ENCODE assay signal across 8 cellular contexts in the genomic region with DNA sequence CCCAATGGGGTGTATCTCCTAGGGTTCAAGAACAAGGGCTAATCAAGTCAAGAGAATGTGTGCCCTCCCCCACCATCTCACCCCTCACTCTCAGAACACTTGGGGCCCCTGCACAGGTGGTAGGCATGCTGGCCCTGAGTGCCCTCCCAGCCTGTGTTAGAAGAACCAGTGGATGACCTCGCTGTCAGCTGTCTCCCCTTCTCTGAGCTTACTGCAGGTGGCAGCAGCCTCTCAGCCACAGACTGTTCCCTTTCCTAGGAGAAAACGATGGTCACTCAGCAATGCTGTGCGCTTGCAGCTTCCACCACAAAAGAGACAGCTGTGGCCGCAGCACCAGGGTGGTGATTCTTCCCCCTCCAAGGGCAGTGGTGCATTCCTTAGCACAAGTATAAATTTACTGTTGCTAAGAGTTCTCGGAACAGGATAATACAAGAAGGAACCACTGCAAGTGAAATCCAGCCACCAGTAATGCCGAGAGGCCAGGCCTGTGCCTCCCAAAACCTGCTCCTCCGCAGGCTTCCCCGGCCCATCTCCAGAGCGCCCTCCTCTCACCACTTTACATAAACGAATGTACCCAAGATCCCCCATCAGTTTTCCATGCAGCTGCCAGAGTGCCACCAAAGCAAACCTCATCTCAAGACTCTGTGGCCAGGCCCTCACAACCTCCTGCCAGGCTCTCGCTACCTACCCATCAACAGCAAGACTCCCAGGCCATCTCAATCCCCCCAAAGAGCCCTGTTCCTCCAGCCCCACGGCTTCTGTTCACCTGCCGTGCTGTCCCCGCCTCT. TPM values are rescaled to one million over a fixed set of nuclear protein-coding genes. Genes with fewer than 3 reads are reported as not detected.
DNase-seq lines count a peak whose midpoint lies in the region; ATAC-seq and TF ChIP-seq lines count a peak whose summit lies in the region.

No MANE protein-coding gene starts in this region.

- H2AK5ac ChIP-seq in IMR-90 (ENCODE audit: low read depth, low read length) = 0 out of 2 replicates have a peak overlapping the region, but pooled peaks have one; percentile 8

- H2BK120ac ChIP-seq in IMR-90 (ENCODE audit: low read depth, low read length) = peak overlapping the region; percentile 37

- H4K5ac ChIP-seq in IMR-90 (ENCODE audit: low read depth, low read length) = no peak overlapping the region

- peak overlapping the region; percentile 1 for H2AK9ac ChIP-seq in IMR-90 (replicated peaks; ENCODE audit: low read depth, low read length, poor library complexity)

- TF ChIP-seq CTCF in IMR-90 (conservative IDR thresholded peaks at IDR 0.05; ENCODE audit: low read depth, low read length) (peak; percentile 97), Peyer's patch (IDR thresholded peaks at IDR 0.05) (peak in 5 of 6 experiments; percentile 22 to 89 (median 84))

- no peaks in the 10 kb centered on the region for H3K36me3 ChIP-seq in IMR-90 (ENCODE audit: control insufficient read depth, insufficient read depth, low read length)
- no peaks in the 10 kb centered on the region for H3K36me3 ChIP-seq in Peyer's patch

- H4K20me1 ChIP-seq in IMR-90 (ENCODE audit: insufficient read depth, low read length) = no peaks in the 10 kb centered on the region

- H3K27ac ChIP-seq in IMR-90 (ENCODE audit: insufficient read depth, low read length) (no peak overlapping the region), Peyer's patch (peak overlapping the region in 2 of 4 donors; percentile 78 to 85)

- DNase-seq in G401 (ENCODE audit: low spot score) = peak; percentile 82
- peak; percentile 91 for DNase-seq in IMR-90
- peak; percentile 21 to 85 (median 77) for DNase-seq in Peyer's patch
- DNase-seq in anterior cingulate cortex (lab: John Stamatoyannopoulos, UW) = peak in 50 of 58 donors; percentile 41 to 88 (median 70)
- peak; percentile 69 for DNase-seq in left ventricle myocardium superior
- peak; percentile 90 for DNase-seq in pons (ENCODE audit: low spot score)

- in situ Hi-C loops in G401 (cut with HindIII; ENCODE audit: low sequenced_read_pairs) (no loop called here), IMR-90 (cut with MboI; ENCODE audit: low sequenced_read_pairs) (loop anchor here (5.0 kb wide), 1 partner anchor 404 kb away; no protein-coding TSS in a partner anchor)

- H3K23ac ChIP-seq in IMR-90 (ENCODE audit: low read depth, low read length) = no peak overlapping the region

- peak; percentile 62 for TF ChIP-seq POLR2A in IMR-90 (IDR thresholded peaks at IDR 0.05; ENCODE audit: low read depth, low read length)
- peak in 1 of 2 donors; percentile 16 for TF ChIP-seq POLR2A in Peyer's patch (IDR thresholded peaks at IDR 0.05)

- dilution Hi-C loops in IMR-90 (cut with HindIII; ENCODE audit: low sequenced_read_pairs, unreplicated experiment) = no loop called here

- 0% methylated on average over 1 of the region's 14 CpGs; no CpG with 5 or more reads in 1 of the 2 experiments for WGBS in IMR-90 (ENCODE audit: extremely low coverage in 2 of 2, insufficient read length in 1 of 2), 2 experiments

- H3K27me3 ChIP-seq in IMR-90 (ENCODE audit: control insufficient read depth, insufficient read depth, low read length) (no peaks in the 10 kb centered on the region; the same call in 1 of the 2 replicates), Peyer's patch (no peaks in the 10 kb centered on the region)

- no peak overlapping the region for H3K4ac ChIP-seq in IMR-90 (ENCODE audit: low read depth, low read length)

- POLR2A ChIA-PET in IMR-90 (lab: Charles Lee; ENCODE audit: unreplicated experiment) = no interaction called here

- H4K91ac ChIP-seq in IMR-90 (ENCODE audit: insufficient read depth, low read depth, low read length) = peak overlapping the region; percentile 7; the same call in 1 of the 2 replicates

- H3K56ac ChIP-seq in IMR-90 (ENCODE audit: extremely low read depth, insufficient read depth, low read length) = no peak overlapping the region

- intact Hi-C loops in IMR-90 (cut with micrococcal nuclease) (loop anchor here (1.0 to 5.0 kb wide), 5 partner anchors 108 to 405 kb away; partner anchors contain the start of genes SCLY and UBE2F), left ventricle myocardium superior (cut with micrococcal nuclease) (no loop called here)

- no peak overlapping the region for H4K8ac ChIP-seq in IMR-90 (ENCODE audit: low read depth in 2 of 2, low read length in 2 of 2)

- no peak overlapping the region for H3K14ac ChIP-seq in IMR-90 (replicated peaks; ENCODE audit: low read depth, low read length)

- peak; percentile 99 for TF ChIP-seq RAD21 in IMR-90 (IDR thresholded peaks at IDR 0.05; ENCODE audit: low read length)

- H2BK5ac ChIP-seq in IMR-90 (ENCODE audit: low read depth, low read length, poor library complexity, severe bottlenecking) = no peak overlapping the region

- H3K18ac ChIP-seq in IMR-90 (ENCODE audit: low read depth, low read length) = no peak overlapping the region

- CTCF ChIA-PET in IMR-90 (lab: Yijun Ruan, JAX) = interaction anchor here (0.7 to 2.9 kb wide), 10 partner anchors 47 to 407 kb away, joined by 3 to 21 read pairs (median 4); no protein-coding TSS in a partner anchor

- peaks cover 4% of the 10 kb centered on the region; the same call in 1 of the 2 replicates for H3K4me1 ChIP-seq in IMR-90 (ENCODE audit: control insufficient read depth, insufficient read depth, low read length)
- peaks cover 0 to 44% (median 0%) of the 10 kb centered on the region in 4 donors for H3K4me1 ChIP-seq in Peyer's patch

- no peak overlapping the region for H2BK15ac ChIP-seq in IMR-90 (ENCODE audit: low read depth, low read length)

- no peak overlapping the region for H3K9ac ChIP-seq in IMR-90 (ENCODE audit: low read depth, low read length)

- no peak overlapping the region for H3K4me2 ChIP-seq in IMR-90 (ENCODE audit: low read depth, low read length)

- H3K9me3 ChIP-seq in IMR-90 (ENCODE audit: control insufficient read depth, insufficient read depth, low read length) (no peaks in the 10 kb centered on the region), Peyer's patch (no peaks in the 10 kb centered on the region)

- peak overlapping the region; percentile 87 for H2AFZ ChIP-seq in IMR-90 (replicated peaks; ENCODE audit: low read length, poor library complexity)

- H3K4me3 ChIP-seq in IMR-90 (ENCODE audit: insufficient read depth, low read depth, low read length) (no peak overlapping the region), Peyer's patch (peak overlapping the region in 2 of 4 donors; percentile 65 to 68)

- peak; percentile 93 for ATAC-seq in IMR-90 (ENCODE audit: low read depth)
- peak; percentile 78 for ATAC-seq in left ventricle myocardium superior
- no peak for ATAC-seq in GM21737 (IDR thresholded peaks at IDR 0.05; ENCODE audit: unreplicated experiment)
- no peak for ATAC-seq in HG02759 (IDR thresholded peaks at IDR 0.05; ENCODE audit: unreplicated experiment)

- no peaks in the 10 kb centered on the region for H3K9me1 ChIP-seq in IMR-90 (ENCODE audit: insufficient read depth, low read length)

- H3K79me1 ChIP-seq in IMR-90 (ENCODE audit: low read depth in 1 of 2, low read length in 2 of 2) = no peaks in the 10 kb centered on the region; a peak in 1 of 4 replicates

- BruUV-seq in IMR-90 (replicated peaks; lab: Mats Ljungman, UMichigan) = no TSS peak

- no peak overlapping the region for H2BK20ac ChIP-seq in IMR-90 (ENCODE audit: low read depth, low read length)

TF ChIP-seq in IMR-90, 13 proteins besides CTCF, POLR2A, EP300 and RAD21 (continues in another document):
- TF ChIP-seq CHD1 (IDR thresholded peaks at IDR 0.05; ENCODE audit: low read depth, low read length) (no peak), RFX5 (IDR thresholded peaks at IDR 0.05; ENCODE audit: low read depth, low read length) (no peak), MAFK (IDR thresholded peaks at IDR 0.05; ENCODE audit: low read depth, low read length) (no peak), BHLHE40 (IDR thresholded peaks at IDR 0.05; ENCODE audit: low read depth, low read length) (no peak), NFE2L2 (IDR thresholded peaks at IDR 0.05; ENCODE audit: low read depth, low read length) (no peak), ELK1 (IDR thresholded peaks at IDR 0.05; ENCODE audit: borderline replicate concordance, low read depth, low read length) (no peak), MAZ (IDR thresholded peaks at IDR 0.05; ENCODE audit: borderline replicate concordance, low read depth, low read length) (peak; percentile 41; the same call in 1 of the 2 replicates), CEBPB (IDR thresholded peaks at IDR 0.05; ENCODE audit: low read depth, low read length) (no peak), MXI1 (IDR thresholded peaks at IDR 0.05; ENCODE audit: borderline replicate concordance, low read depth, low read length) (peak; percentile 76; the same call in 1 of the 2 replicates), USF2 (IDR thresholded peaks at IDR 0.05; ENCODE audit: low read depth, low read length) (no peak)

RNA-seq across cellular contexts. Expression of gene RAMP1, which starts 0.9 kb away (rescaled TPM):
- total RNA-seq in G401 (2014; rRNA removed; shearing (Covaris generic)) = not detected in 2 replicates
- 15.8 and 19.2 TPM in 2 replicates for total RNA-seq in IMR-90 (2012; rRNA removed)
- polyA plus RNA-seq in IMR-90 (2012; rRNA removed) = 77.1 and 100.0 TPM in 2 replicates
- polyA plus RNA-seq in IMR-90 (2012; cell fraction: cytosol; rRNA removed) = 75.6 and 199 TPM in 2 replicates
- 18.0 and 50.4 TPM in 2 replicates for polyA plus RNA-seq in IMR-90 (2012; cell fraction: nucleus; rRNA removed; ENCODE audit: low replicate concordance)
- total RNA-seq in Peyer's patch = 10 to 100 TPM; 11.6 to 87.4 (median 37.1) TPM
- total RNA-seq in left ventricle myocardium superior = 151 TPM

RNA-seq across cellular contexts. Expression of gene RBM44, which starts 59.9 kb away (rescaled TPM):
- total RNA-seq in G401 (2014; rRNA removed; shearing (Covaris generic)) = 0.10 and 0.25 TPM in 2 replicates
- total RNA-seq in IMR-90 (2012; rRNA removed) (0.18 and 0.28 TPM in 2 replicates), Peyer's patch (1 to 10 TPM in 2 of 4 donors, under 1 TPM in 2; 0.38 to 2.5 (median 1.4) TPM), left ventricle myocardium superior (0.32 TPM)
- polyA plus RNA-seq in IMR-90 (2012; rRNA removed) = 0.14 TPM in 2 replicates
- not detected in 2 replicates for polyA plus RNA-seq in IMR-90 (2012; cell fraction: cytosol; rRNA removed)
- polyA plus RNA-seq in IMR-90 (2012; cell fraction: nucleus; rRNA removed; ENCODE audit: low replicate concordance) = 0.04 and 0.73 TPM in 2 replicates

Comparison
In these comparisons a context has a peak if more than half of its experiments do, and no peak if none do; other contexts are left out.
1. ATAC-seq: peak in IMR-90 (single experiment) and left ventricle myocardium superior (single experiment); none in GM21737 (single experiment) and HG02759 (single experiment).
2. RNA of gene RAMP1, which starts 0.9 kb away (total RNA-seq): 151 TPM in left ventricle myocardium superior (single experiment), 11.6 to 87.4 TPM in Peyer's patch and 15.8 to 19.2 TPM in IMR-90; not detected in G401; every median in the first group is over 10 times any median in the second.
3. Peak in every context shown above with its lines, with median percentiles within 50 percentile points of each other: DNase-seq.